ENCODE assay signal across 1 cellular context in the genomic region with DNA sequence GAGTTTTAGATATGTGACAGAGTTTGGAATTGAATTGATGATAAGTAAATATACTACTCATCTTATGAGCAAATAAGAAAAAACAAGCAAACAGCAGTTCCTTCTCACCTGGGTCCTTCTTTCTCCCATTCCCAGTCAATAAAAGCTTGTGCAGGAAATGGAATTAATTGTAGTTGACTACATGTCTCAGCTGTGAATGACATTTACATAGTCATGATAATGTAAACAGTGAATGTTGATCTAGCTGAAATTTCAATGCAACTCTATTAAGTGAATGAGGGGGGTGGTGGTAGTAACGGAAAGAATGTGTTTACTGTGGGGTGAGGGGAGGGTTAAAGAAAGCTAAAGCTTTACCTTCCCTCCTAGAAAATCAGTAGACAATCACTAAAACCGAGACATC.
TF ChIP-seq lines count a peak whose summit lies in the region.

No MANE protein-coding gene starts in this region.

TF ChIP-seq in IMR-90, 13 proteins besides CTCF, POLR2A, EP300 and RAD21 (continued from another document):
- TF ChIP-seq, protein P1, sequence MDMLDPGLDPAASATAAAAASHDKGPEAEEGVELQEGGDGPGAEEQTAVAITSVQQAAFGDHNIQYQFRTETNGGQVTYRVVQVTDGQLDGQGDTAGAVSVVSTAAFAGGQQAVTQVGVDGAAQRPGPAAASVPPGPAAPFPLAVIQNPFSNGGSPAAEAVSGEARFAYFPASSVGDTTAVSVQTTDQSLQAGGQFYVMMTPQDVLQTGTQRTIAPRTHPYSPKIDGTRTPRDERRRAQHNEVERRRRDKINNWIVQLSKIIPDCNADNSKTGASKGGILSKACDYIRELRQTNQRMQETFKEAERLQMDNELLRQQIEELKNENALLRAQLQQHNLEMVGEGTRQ (IDR thresholded peaks at IDR 0.05; ENCODE audit: low read depth, low read length), result no peak
TF ChIP-seq in IMR-90: peak in this region for 0.
